11 cellular contexts compared by ENCODE assay signal in genomic region chr10:5559022-5559421, GRCh38. TPM values are rescaled to one million over a fixed set of nuclear protein-coding genes. Genes with fewer than 3 reads are reported as not detected.
"Had no signal": no experiment of that assay in that cellular context is flagged by ENCODE, and none has a peak within 500 bp of the region (broad histone marks: within the 10 kb centered on the region; RNA-seq: fewer than 3 reads in every experiment).

No MANE protein-coding gene starts in this region.

RNA-seq across cellular contexts. Expression of gene CALML3, which starts 34.3 kb away (rescaled TPM):
- total RNA-seq: activated CD4-positive, alpha-beta memory T cell treated with anti-CD3 and anti-CD28 coated beads, Interleukin-2, amount 10 ng/mL, durations not matched to agents 7 days and 5 days; body of pancreas; dermis microvascular lymphatic vessel endothelial cell; gastrocnemius medialis; heart left ventricle; left cardiac atrium; naive thymus-derived CD4-positive, alpha-beta T cell; omental fat pad; progenitor cell of endocrine pancreas; temporal lobe; urinary bladder had no signal

RNA-seq across cellular contexts. Expression of gene CALML5, which starts 59.7 kb away (rescaled TPM):
- total RNA-seq: activated CD4-positive, alpha-beta memory T cell treated with anti-CD3 and anti-CD28 coated beads, Interleukin-2, amount 10 ng/mL, durations not matched to agents 7 days and 5 days; body of pancreas; dermis microvascular lymphatic vessel endothelial cell; gastrocnemius medialis; heart left ventricle; left cardiac atrium; naive thymus-derived CD4-positive, alpha-beta T cell; omental fat pad; progenitor cell of endocrine pancreas; temporal lobe; urinary bladder had no signal
